In the genomic region with DNA sequence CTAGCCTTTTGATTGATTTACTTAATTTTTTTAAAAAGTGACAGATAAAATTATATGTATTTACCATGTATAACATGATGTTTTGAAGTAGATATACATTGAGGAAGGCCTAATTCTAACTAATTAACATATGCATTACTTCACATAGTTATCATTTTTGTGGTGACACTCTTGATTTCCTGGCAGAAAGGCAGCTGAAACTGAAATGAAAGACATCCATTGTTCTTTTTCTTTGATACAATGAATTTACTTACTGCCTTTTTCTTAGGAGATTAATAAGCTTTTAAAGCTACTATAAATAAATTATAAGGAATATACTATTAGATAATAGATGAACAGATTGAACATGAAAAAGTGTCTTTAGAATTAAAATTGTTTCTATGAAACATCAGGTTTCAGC, we compare ENCODE assay signal across 1 cellular context.
TF ChIP-seq lines count a peak whose summit lies in the region.

No MANE protein-coding gene starts in this region.

TF ChIP-seq in endothelial cell of umbilical vein, 7 proteins besides CTCF, POLR2A, EP300 and RAD21:
- TF ChIP-seq FOS (IDR thresholded peaks at IDR 0.05; ENCODE audit: borderline replicate concordance, insufficient read depth, low read length) = no peak
- no peak for TF ChIP-seq JUN (IDR thresholded peaks at IDR 0.05; ENCODE audit: borderline replicate concordance, insufficient read depth, insufficient read length, low read depth)
- TF ChIP-seq EZH2 (IDR thresholded peaks at IDR 0.05; ENCODE audit: borderline replicate concordance, low read depth, low read length, severe bottlenecking) = no peak
- no peak for TF ChIP-seq POLR2AphosphoS5 (IDR thresholded peaks at IDR 0.05; ENCODE audit: insufficient read depth, low read depth, low read length)
- TF ChIP-seq GATA2 (IDR thresholded peaks at IDR 0.05; ENCODE audit: insufficient read depth, insufficient read length, low read depth, low read length) = no peak
- no peak for TF ChIP-seq MYC (IDR thresholded peaks at IDR 0.05; ENCODE audit: low read depth, low read length)
- TF ChIP-seq, protein P1, sequence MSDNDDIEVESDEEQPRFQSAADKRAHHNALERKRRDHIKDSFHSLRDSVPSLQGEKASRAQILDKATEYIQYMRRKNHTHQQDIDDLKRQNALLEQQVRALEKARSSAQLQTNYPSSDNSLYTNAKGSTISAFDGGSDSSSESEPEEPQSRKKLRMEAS (IDR thresholded peaks at IDR 0.05; ENCODE audit: insufficient read depth, insufficient read length) = no peak
